Comparison of ENCODE assay signal across 8 cellular contexts in the genomic region with DNA sequence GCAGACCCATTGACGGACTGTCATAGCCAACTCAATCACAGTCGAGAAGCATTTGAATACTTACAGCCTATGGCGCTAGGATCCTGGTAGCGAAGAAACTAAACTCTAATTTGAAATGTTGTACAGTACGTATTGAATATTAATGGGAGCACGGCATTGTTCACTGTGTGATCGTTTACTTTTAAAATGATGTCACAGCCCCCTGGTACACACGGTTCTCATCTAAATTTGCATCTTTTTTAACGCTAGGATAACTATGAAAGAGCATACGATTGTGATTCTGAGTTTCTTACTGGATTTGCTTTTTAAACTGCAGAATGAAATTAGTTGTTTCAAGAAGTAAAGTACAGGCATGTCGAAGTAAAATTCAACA. TPM values are rescaled to one million over a fixed set of nuclear protein-coding genes. Genes with fewer than 3 reads are reported as not detected.
A peak's percentile ranks its signal among the peaks of the same experiment; 100 is the strongest.
DNase-seq lines count a peak whose midpoint lies in the region; ATAC-seq and TF ChIP-seq lines count a peak whose summit lies in the region.

No MANE protein-coding gene starts in this region.

- H3K4me1 Mint-ChIP-seq in stimulated activated effector memory CD8-positive, alpha-beta T cell treated with anti-CD3 and anti-CD28 coated beads, Interleukin-12 subunit alpha, Interleukin-12 subunit beta, amount 100 ng/mL, for 72 hours = peaks cover 33% of the 10 kb centered on the region

- no peaks in the 10 kb centered on the region for H3K9me3 Mint-ChIP-seq in stimulated activated effector memory CD8-positive, alpha-beta T cell treated with anti-CD3 and anti-CD28 coated beads, Interleukin-12 subunit alpha, Interleukin-12 subunit beta, amount 100 ng/mL, for 72 hours

- DNase-seq in 8988T = peak; percentile 11
- no peak for DNase-seq in SJCRH30
- DNase-seq in foreskin keratinocyte = no peak
- DNase-seq in stimulated activated effector memory CD8-positive, alpha-beta T cell treated with anti-CD3 and anti-CD28 coated beads, Interleukin-12 subunit alpha, Interleukin-12 subunit beta, amount 100 ng/mL, for 72 hours (ENCODE audit: low spot score in 2 of 2) = no peak
- DNase-seq in putamen (ENCODE audit: low spot score) = no peak
- DNase-seq in NCI-H1930 (lab: John Stamatoyannopoulos, UW) = no peak
- no peak for DNase-seq in stimulated activated CD4-positive, alpha-beta T cell treated with anti-CD3 and anti-CD28 coated beads, Interleukin-1b, Interleukin-23, amount 100 ng/mL, for 48 hours

- no peaks in the 10 kb centered on the region for H3K36me3 ChIP-seq in SJCRH30

- H3K4me3 Mint-ChIP-seq in stimulated activated effector memory CD8-positive, alpha-beta T cell treated with anti-CD3 and anti-CD28 coated beads, Interleukin-12 subunit alpha, Interleukin-12 subunit beta, amount 100 ng/mL, for 72 hours = peak overlapping the region; percentile 90

- peak overlapping the region; percentile 69 for H3K4me3 ChIP-seq in SJCRH30

- peak overlapping the region; percentile 98 for H3K27ac Mint-ChIP-seq in stimulated activated effector memory CD8-positive, alpha-beta T cell treated with anti-CD3 and anti-CD28 coated beads, Interleukin-12 subunit alpha, Interleukin-12 subunit beta, amount 100 ng/mL, for 72 hours

- H3K27me3 ChIP-seq in SJCRH30 (no peaks in the 10 kb centered on the region), foreskin keratinocyte (no peaks in the 10 kb centered on the region)

- ATAC-seq in GM19463 (IDR thresholded peaks at IDR 0.05; ENCODE audit: unreplicated experiment) (peak; percentile 8), foreskin keratinocyte (no peak)
- ATAC-seq in stimulated activated effector memory CD8-positive, alpha-beta T cell treated with anti-CD3 and anti-CD28 coated beads, Interleukin-12 subunit alpha, Interleukin-12 subunit beta, amount 100 ng/mL, for 72 hours = no peak

- H3K36me3 Mint-ChIP-seq in stimulated activated effector memory CD8-positive, alpha-beta T cell treated with anti-CD3 and anti-CD28 coated beads, Interleukin-12 subunit alpha, Interleukin-12 subunit beta, amount 100 ng/mL, for 72 hours = peaks cover 6% of the 10 kb centered on the region

- no peak for TF ChIP-seq CTCF in foreskin keratinocyte (conservative IDR thresholded peaks at IDR 0.05)

- no peaks in the 10 kb centered on the region for H3K9me3 ChIP-seq in SJCRH30 (replicated peaks)

- peak overlapping the region; percentile 86 for H3K27ac ChIP-seq in SJCRH30
- peak overlapping the region; percentile 76 for H3K27ac ChIP-seq in foreskin keratinocyte

- H3K4me1 ChIP-seq in SJCRH30 (peaks cover 7% of the 10 kb centered on the region; the same call in 1 of the 2 replicates), foreskin keratinocyte (peaks cover 17% of the 10 kb centered on the region)

RNA-seq across cellular contexts. Expression of a gene that starts 0.9 kb away (rescaled TPM):
- total RNA-seq in SJCRH30 (2014; rRNA removed; shearing (Covaris generic)) = 5.3 and 12.5 TPM in 2 replicates
- total RNA-seq in foreskin keratinocyte = 4.7 and 5.4 TPM in 2 replicates
- 1.2 and 1.9 TPM in 2 replicates for polyA plus RNA-seq in foreskin keratinocyte
